In genomic region chr11:42762348-42762747, GRCh38 we compare ENCODE assay signal across 27 cellular contexts.
"Had no signal": no experiment of that assay in that cellular context is flagged by ENCODE, and none has a peak within 500 bp of the region (broad histone marks: within the 10 kb centered on the region; RNA-seq: fewer than 3 reads in every experiment).

No MANE protein-coding gene starts in this region.

- H3K27ac Mint-ChIP-seq: endodermal cell; mesothelial cell of epicardium; naive B cell; natural killer cell treated with Interleukin-12 subunit alpha and Interleukin-12 subunit beta and Interleukin-15 and Interleukin-18, amount 100 ng/mL, for 72 hours had no signal

- H3K27me3 Mint-ChIP-seq: naive B cell; natural killer cell treated with Interleukin-12 subunit alpha and Interleukin-12 subunit beta and Interleukin-15 and Interleukin-18, amount 100 ng/mL, for 72 hours; stimulated activated naive CD8-positive, alpha-beta T cell treated with anti-CD3 and anti-CD28 coated beads, Interleukin-15, amount 100 ng/mL, for 72 hours had no signal

- H3K27ac ChIP-seq: dorsolateral prefrontal cortex, epithelial cell of prostate, gastrocnemius medialis, pancreas, right atrium auricular region, suprapubic skin, transverse colon, upper lobe of right lung, uterus had no signal

- H3K9me3 ChIP-seq: gastrocnemius medialis, mucosa of descending colon, pancreas, right atrium auricular region, suprapubic skin, transverse colon, upper lobe of right lung, uterus had no signal

- H3K4me3 ChIP-seq: dorsolateral prefrontal cortex, gastrocnemius medialis, mucosa of descending colon, pancreas, right atrium auricular region, smooth muscle cell, suprapubic skin, transverse colon, upper lobe of right lung, uterus had no signal

- H3K36me3 ChIP-seq: gastrocnemius medialis, pancreas, right atrium auricular region, suprapubic skin, transverse colon, upper lobe of right lung, uterus had no signal

- H3K27me3 ChIP-seq: gastrocnemius medialis, pancreas, right atrium auricular region, suprapubic skin, transverse colon, upper lobe of right lung, uterus had no signal

- H3K4me1 Mint-ChIP-seq: mesothelial cell of epicardium; naive B cell; stimulated activated naive CD8-positive, alpha-beta T cell treated with anti-CD3 and anti-CD28 coated beads, Interleukin-15, amount 100 ng/mL, for 72 hours had no signal

- H3K4me1 ChIP-seq: gastrocnemius medialis, pancreas, right atrium auricular region, suprapubic skin, transverse colon, upper lobe of right lung, uterus had no signal

- FAIRE-seq: colon, kidney, pancreas had no signal

- DNase-seq: dorsolateral prefrontal cortex; effector CD8-positive, alpha-beta T cell; endodermal cell; foreskin fibroblast; gastrocnemius medialis; head of caudate nucleus; kidney; mesenchymal stem cell; mucosa of descending colon; naive B cell; pancreas; stimulated activated CD4-positive, alpha-beta T cell treated with anti-CD3 and anti-CD28 coated beads, Interleukin-12 subunit alpha, Interleukin-12 subunit beta, amount 100 ng/mL, for 4 hours; stimulated activated CD4-positive, alpha-beta T cell treated with anti-CD3 and anti-CD28 coated beads, Interleukin-1b, Interleukin-23, amount 100 ng/mL, for 48 hours; stimulated activated CD4-positive, alpha-beta T cell treated with anti-CD3 and anti-CD28 coated beads, Interleukin-4, amount 100 ng/mL, for 1 hour; stimulated activated CD8-positive, alpha-beta memory T cell treated with anti-CD3 and anti-CD28 coated beads, Interleukin-4, amount 100 ng/mL, for 48 hours; stimulated activated naive CD4-positive, alpha-beta T cell; stimulated activated naive CD8-positive, alpha-beta T cell treated with anti-CD3 and anti-CD28 coated beads, Interleukin-15, amount 100 ng/mL, for 72 hours; transverse colon; upper lobe of right lung; uterus had no signal

- H3K36me3 Mint-ChIP-seq: mesothelial cell of epicardium, naive B cell had no signal

- H3K9me3 Mint-ChIP-seq: mesothelial cell of epicardium had no signal

- H3K4me2 ChIP-seq: smooth muscle cell had no signal

- H3K4me3 Mint-ChIP-seq: endodermal cell; mesothelial cell of epicardium; naive B cell; natural killer cell treated with Interleukin-12 subunit alpha and Interleukin-12 subunit beta and Interleukin-15 and Interleukin-18, amount 100 ng/mL, for 72 hours; stimulated activated naive CD8-positive, alpha-beta T cell treated with anti-CD3 and anti-CD28 coated beads, Interleukin-15, amount 100 ng/mL, for 72 hours had no signal
